Comparison of ENCODE assay signal across 1 cellular context in the genomic region with DNA sequence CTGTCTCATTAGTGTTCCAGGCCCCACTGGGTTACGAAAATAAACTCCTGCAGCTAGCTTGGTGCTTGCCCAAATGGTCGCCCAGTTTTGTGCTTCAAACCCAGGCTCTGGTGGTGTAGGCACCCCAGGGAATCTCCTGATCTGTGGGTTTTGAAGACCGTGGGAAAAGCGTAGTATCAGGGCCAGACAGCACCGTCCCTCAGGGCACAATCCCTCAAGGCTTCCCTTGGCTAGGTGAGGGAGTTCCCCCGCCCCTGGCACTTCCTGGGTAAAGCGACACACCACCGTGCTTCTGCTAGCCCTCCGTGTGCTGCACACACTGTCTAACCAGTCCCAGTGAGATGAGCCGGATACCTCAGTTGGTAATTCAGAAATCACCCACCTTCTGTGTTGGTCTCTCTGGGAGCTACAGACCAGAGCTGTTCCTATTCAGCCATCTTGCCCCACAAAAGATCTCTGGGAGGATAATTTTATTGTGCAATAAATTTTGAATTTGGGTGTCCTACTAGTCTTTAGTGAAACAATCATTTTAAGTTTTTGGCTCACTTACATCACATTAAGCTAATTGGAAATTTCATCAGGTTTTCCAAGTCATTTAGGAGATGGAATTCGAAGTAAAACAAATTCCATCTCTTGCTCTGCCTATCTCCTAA.
TF ChIP-seq lines count a peak whose summit lies in the region.

No MANE protein-coding gene starts in this region.

TF ChIP-seq in GM12878, 131 proteins besides CTCF, POLR2A, EP300 and RAD21:
- TF ChIP-seq IKZF1 (conservative IDR thresholded peaks at IDR 0.05) (peak; percentile 36; the same call in 1 of the 2 replicates), GATAD2B (conservative IDR thresholded peaks at IDR 0.05; ENCODE audit: low read depth) (peak; percentile 67; the same call in 1 of the 2 replicates), MEF2B (IDR thresholded peaks at IDR 0.05; ENCODE audit: partially characterized antibody, poor library complexity, severe bottlenecking) (peak; percentile 92)
- TF ChIP-seq, protein P1, sequence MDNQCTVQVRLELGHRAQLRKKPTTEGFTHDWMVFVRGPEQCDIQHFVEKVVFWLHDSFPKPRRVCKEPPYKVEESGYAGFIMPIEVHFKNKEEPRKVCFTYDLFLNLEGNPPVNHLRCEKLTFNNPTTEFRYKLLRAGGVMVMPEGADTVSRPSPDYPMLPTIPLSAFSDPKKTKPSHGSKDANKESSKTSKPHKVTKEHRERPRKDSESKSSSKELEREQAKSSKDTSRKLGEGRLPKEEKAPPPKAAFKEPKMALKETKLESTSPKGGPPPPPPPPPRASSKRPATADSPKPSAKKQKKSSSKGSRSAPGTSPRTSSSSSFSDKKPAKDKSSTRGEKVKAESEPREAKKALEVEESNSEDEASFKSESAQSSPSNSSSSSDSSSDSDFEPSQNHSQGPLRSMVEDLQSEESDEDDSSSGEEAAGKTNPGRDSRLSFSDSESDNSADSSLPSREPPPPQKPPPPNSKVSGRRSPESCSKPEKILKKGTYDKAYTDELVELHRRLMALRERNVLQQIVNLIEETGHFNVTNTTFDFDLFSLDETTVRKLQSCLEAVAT (IDR thresholded peaks at IDR 0.05) = no peak
